8 cellular contexts compared by ENCODE assay signal in genomic region chr11:74636633-74637184, GRCh38. TPM values are rescaled to one million over a fixed set of nuclear protein-coding genes. Genes with fewer than 3 reads are reported as not detected.
A peak's percentile ranks its signal among the peaks of the same experiment; 100 is the strongest.
DNase-seq lines count a peak whose midpoint lies in the region; ATAC-seq and TF ChIP-seq lines count a peak whose summit lies in the region.

No MANE protein-coding gene starts in this region.

- H3K4me1 ChIP-seq in Loucy (ENCODE audit: insufficient read depth, low read length, poor library complexity, severe bottlenecking) (peaks cover 4% of the 10 kb centered on the region), prostate gland (replicated peaks) (no peaks in the 10 kb centered on the region), thyroid gland (peaks cover 0 to 14% of the 10 kb centered on the region in 2 donors)

- peak; percentile 47 for DNase-seq in Daoy (ENCODE audit: low read depth)
- peak; percentile 93 for DNase-seq in choroid plexus epithelial cell (ENCODE audit: low read depth)
- DNase-seq in prostate gland (ENCODE audit: low spot score), result no peak
- DNase-seq in activated CD8-positive, alpha-beta memory T cell treated with anti-CD3 and anti-CD28 coated beads, Interleukin-2, amount 50 U/mL, for 48 hours, result no peak
- no peak for DNase-seq in thyroid gland
- DNase-seq in activated CD4-positive, alpha-beta T cell treated with anti-CD3 and anti-CD28 coated beads for 1 hour, result no peak

- WGBS in prostate gland, result 74% methylated on average over 1 of the region's 1 CpG
- WGBS in thyroid gland, 2 donors, result 79 to 85% methylated on average over 1 of the region's 1 CpG

- H3K9ac ChIP-seq in Loucy (ENCODE audit: low read depth, low read length, poor library complexity, severe bottlenecking), result no peak overlapping the region

- TF ChIP-seq POLR2A in prostate gland (IDR thresholded peaks at IDR 0.05) (no peak), thyroid gland (IDR thresholded peaks at IDR 0.05) (no peak)

- no peak overlapping the region for H3K4me3 ChIP-seq in Loucy (ENCODE audit: low read length, poor library complexity, severe bottlenecking)
- no peak overlapping the region for H3K4me3 ChIP-seq in choroid plexus epithelial cell (ENCODE audit: low read depth, low read length)
- no peak overlapping the region for H3K4me3 ChIP-seq in prostate gland
- H3K4me3 ChIP-seq in thyroid gland (replicated peaks in 1 of 3), result no peak overlapping the region

- H3K9me2 ChIP-seq in Loucy (replicated peaks; ENCODE audit: low read depth, low read length), result no peaks in the 10 kb centered on the region

- no peaks in the 10 kb centered on the region for H3F3A ChIP-seq in Loucy (ENCODE audit: low read depth)

- H3K79me2 ChIP-seq in Loucy (ENCODE audit: insufficient read depth, low read length), result no peaks in the 10 kb centered on the region

- H4K20me1 ChIP-seq in Loucy (ENCODE audit: insufficient read depth, low read length, poor library complexity, severe bottlenecking), result no peaks in the 10 kb centered on the region

- no peak for ATAC-seq in HG03097 (IDR thresholded peaks at IDR 0.05; ENCODE audit: low FRiP score, unreplicated experiment)

- H3K9me3 ChIP-seq in Loucy (ENCODE audit: insufficient read depth, low read depth, low read length), result no peaks in the 10 kb centered on the region
- H3K9me3 ChIP-seq in prostate gland, result no peaks in the 10 kb centered on the region
- no peaks in the 10 kb centered on the region for H3K9me3 ChIP-seq in thyroid gland

- peak overlapping the region; percentile 29; the same call in 1 of the 2 replicates for H2AFZ ChIP-seq in Loucy (ENCODE audit: low read length)

- H3K27ac ChIP-seq in prostate gland, result peak overlapping the region; percentile 13 to 29
- H3K27ac ChIP-seq in thyroid gland, result no peak overlapping the region

- H3K27me3 ChIP-seq in Loucy (ENCODE audit: insufficient read depth, low read length, poor library complexity, severe bottlenecking), result no peaks in the 10 kb centered on the region
- no peaks in the 10 kb centered on the region for H3K27me3 ChIP-seq in prostate gland (replicated peaks; ENCODE audit: insufficient read depth)
- no peaks in the 10 kb centered on the region for H3K27me3 ChIP-seq in thyroid gland

- TF ChIP-seq CTCF in Loucy (conservative IDR thresholded peaks at IDR 0.05; ENCODE audit: low read length) (no peak), choroid plexus epithelial cell (conservative IDR thresholded peaks at IDR 0.05; ENCODE audit: low read depth, low read length) (no peak), prostate gland (IDR thresholded peaks at IDR 0.05) (no peak), thyroid gland (IDR thresholded peaks at IDR 0.05) (no peak)

- intact Hi-C loops in prostate gland (cut with DNase I) (no loop called here), thyroid gland (cut with DNase I) (loop anchor here (10.0 kb wide), 1 partner anchor 88 kb away; no protein-coding TSS in a partner anchor)

- H3K36me3 ChIP-seq in Loucy (ENCODE audit: insufficient read depth, low read length) (peaks cover 76% of the 10 kb centered on the region; the same call in 1 of the 2 replicates), prostate gland (no peaks in the 10 kb centered on the region), thyroid gland (peaks cover 10 to 26% of the 10 kb centered on the region in 2 donors)

- H3K4me2 ChIP-seq in Loucy (ENCODE audit: low read depth, low read length, poor library complexity, severe bottlenecking), result no peak overlapping the region

RNA-seq across cellular contexts. Expression of gene POLD3, which starts 44.3 kb away (rescaled TPM):
- total RNA-seq in Daoy (2014; rRNA removed; shearing (Covaris generic)), result 14.3 and 22.9 TPM in 2 replicates
- 10 to 100 TPM in 1 of 2 donors, 1 to 10 TPM in 1; 9.0 to 11.8 TPM for total RNA-seq in prostate gland
- 10 to 100 TPM; 13.0 to 14.8 (median 14.3) TPM for total RNA-seq in thyroid gland

Comparison
In these comparisons a context has a peak if more than half of its experiments do, and no peak if none do; other contexts are left out.
1. DNase-seq: peak in Daoy (single experiment) and choroid plexus epithelial cell (single experiment); none in prostate gland (single experiment), activated CD8-positive, alpha-beta memory T cell treated with anti-CD3 and anti-CD28 coated beads, Interleukin-2, amount 50 U/mL, for 48 hours (single experiment), thyroid gland (0 of 2) and activated CD4-positive, alpha-beta T cell treated with anti-CD3 and anti-CD28 coated beads for 1 hour (single experiment).
2. H3K27ac ChIP-seq: peak in prostate gland (2 of 2); none in thyroid gland (0 of 3).